Comparison of ENCODE assay signal across 13 cellular contexts in the genomic region with DNA sequence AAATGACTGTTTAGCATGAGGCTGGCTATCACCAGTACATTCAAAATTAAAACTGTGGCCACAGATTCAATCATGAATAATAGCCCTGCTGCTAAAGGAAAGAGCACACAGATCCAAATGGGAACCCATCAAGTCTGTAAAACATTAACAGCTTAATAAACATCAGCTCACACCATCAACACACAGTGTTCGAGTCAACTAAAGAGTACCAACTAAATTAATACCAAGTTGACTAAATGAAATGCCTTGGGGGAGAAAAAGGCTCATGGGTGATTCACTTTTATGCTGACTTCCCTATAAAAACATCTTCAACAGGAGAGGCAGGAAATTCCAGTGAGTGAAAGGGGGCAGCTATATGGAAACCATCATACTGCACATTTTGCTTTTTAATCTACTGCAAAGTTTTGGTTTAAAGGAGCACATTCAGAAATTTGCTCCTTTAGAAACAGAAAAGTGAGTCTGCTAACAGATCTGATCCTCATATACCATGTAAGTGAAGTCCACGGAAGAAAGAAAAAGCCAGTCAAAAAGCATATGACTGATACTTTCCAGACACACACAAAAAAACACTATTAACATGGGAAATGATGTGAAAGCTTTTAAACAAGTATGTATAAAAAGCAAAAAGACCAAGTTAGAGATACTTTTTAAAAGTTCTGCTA. TPM values are rescaled to one million over a fixed set of nuclear protein-coding genes. Genes with fewer than 3 reads are reported as not detected.
DNase-seq lines count a peak whose midpoint lies in the region; ATAC-seq and TF ChIP-seq lines count a peak whose summit lies in the region.
"Had no signal": no experiment of that assay in that cellular context is flagged by ENCODE, and none has a peak within 500 bp of the region (broad histone marks: within the 10 kb centered on the region; RNA-seq: fewer than 3 reads in every experiment).

No MANE protein-coding gene starts in this region.

- no peak for TF ChIP-seq POLR2A in stomach (IDR thresholded peaks at IDR 0.05)
- TF ChIP-seq POLR2A in esophagus muscularis mucosa (IDR thresholded peaks at IDR 0.05; ENCODE audit: low read depth), result no peak

- H3K4me1 ChIP-seq in endodermal cell (ENCODE audit: control insufficient read depth, insufficient read depth, low read length) (peaks cover 27% of the 10 kb centered on the region), mesodermal cell (ENCODE audit: control insufficient read depth, insufficient read depth, low read length, poor library complexity, severe bottlenecking) (peaks cover 33% of the 10 kb centered on the region), stomach (peaks cover 11 to 69% (median 44%) of the 10 kb centered on the region in 4 donors), esophagus muscularis mucosa (peaks cover 3 to 37% (median 24%) of the 10 kb centered on the region in 4 donors)

- H3K4me3 ChIP-seq in BJ (ENCODE audit: low read depth, low read length) (no peak overlapping the region), endodermal cell (ENCODE audit: low read length) (peak overlapping the region; percentile 6), mesodermal cell (ENCODE audit: extremely low read depth, insufficient read depth, low read length, poor library complexity, severe bottlenecking) (no peak overlapping the region), stomach (no peak overlapping the region), esophagus muscularis mucosa (no peak overlapping the region)

- H3K9me3 ChIP-seq in endodermal cell (ENCODE audit: control insufficient read depth, low read length), result peaks cover 22% of the 10 kb centered on the region
- peaks cover 7% of the 10 kb centered on the region for H3K9me3 ChIP-seq in mesodermal cell (ENCODE audit: control insufficient read depth, low read length)
- no peaks in the 10 kb centered on the region for H3K9me3 ChIP-seq in stomach
- H3K9me3 ChIP-seq in esophagus muscularis mucosa, result no peaks in the 10 kb centered on the region

- DNase-seq in BJ (ENCODE audit: low read depth), result peak; percentile 29
- DNase-seq in NCI-H526 treated with DMSO at 0.1 percent for 48 hours (lab: John Stamatoyannopoulos, UW), result peak; percentile 45
- DNase-seq in endodermal cell, result no peak
- no peak for DNase-seq in activated naive CD4-positive, alpha-beta T cell treated with anti-CD3 and anti-CD28 coated beads, Interleukin-2, amount 50 U/mL, for 72 hours (ENCODE audit: low spot score in 2 of 2)
- no peak for DNase-seq in stomach
- DNase-seq in esophagus muscularis mucosa (ENCODE audit: extremely low spot score), result no peak
- DNase-seq: activated naive CD8-positive, alpha-beta T cell treated with anti-CD3 and anti-CD28 coated beads for 36 hours; NCI-H1092; NCI-H524 treated with DMSO at 0.1 percent for 48 hours; substantia nigra had no signal

- CTCF ChIA-PET in BJ (lab: Yijun Ruan, JAX), result interaction anchor here (0.6 to 1.6 kb wide), 3 partner anchors 12 to 1838 kb away, joined by 3 to 6 read pairs (median 3); no protein-coding TSS in a partner anchor

- no peak overlapping the region for H3K27ac Mint-ChIP-seq in endodermal cell
- no peak overlapping the region for H3K27ac Mint-ChIP-seq in activated naive CD4-positive, alpha-beta T cell treated with anti-CD3 and anti-CD28 coated beads, Interleukin-2, amount 50 U/mL, for 72 hours
- H3K27ac Mint-ChIP-seq: activated naive CD8-positive, alpha-beta T cell treated with anti-CD3 and anti-CD28 coated beads for 36 hours had no signal

- no peak overlapping the region for H3K27ac ChIP-seq in endodermal cell (ENCODE audit: low read depth, low read length)
- H3K27ac ChIP-seq in mesodermal cell (ENCODE audit: low read depth, low read length, severe bottlenecking), result peak overlapping the region; percentile 59
- peak overlapping the region in 2 of 5 donors; percentile 20 to 24 for H3K27ac ChIP-seq in stomach
- H3K27ac ChIP-seq in esophagus muscularis mucosa (replicated peaks in 1 of 4), result no peak overlapping the region
- H3K27ac ChIP-seq: C4-2B had no signal

- intact Hi-C loops in stomach (cut with DNase I; ENCODE audit: low total_unique reads), result no loop called here
- intact Hi-C loops in esophagus muscularis mucosa (cut with DNase I), result no loop called here

- H3K4me1 Mint-ChIP-seq in endodermal cell, result peaks cover 59% of the 10 kb centered on the region
- H3K4me1 Mint-ChIP-seq: activated naive CD8-positive, alpha-beta T cell treated with anti-CD3 and anti-CD28 coated beads for 36 hours had no signal

- peak overlapping the region; percentile 18 for H3K4me3 Mint-ChIP-seq in endodermal cell
- H3K4me3 Mint-ChIP-seq: activated naive CD8-positive, alpha-beta T cell treated with anti-CD3 and anti-CD28 coated beads for 36 hours had no signal

- 90% methylated on average over 2 of the region's 2 CpGs; no CpG with 5 or more reads in 1 of the 2 experiments for WGBS in endodermal cell (ENCODE audit: insufficient coverage in 1 of 2, insufficient read length in 1 of 2), 2 experiments
- no CpG with 5 or more reads among the region's 2 CpGs for WGBS in mesodermal cell (ENCODE audit: insufficient coverage in 2 of 2), 2 experiments
- WGBS in stomach, 5 donors, result 30 to 43% (median 33%) methylated on average over 2 of the region's 2 CpGs
- 56% methylated on average over 2 of the region's 2 CpGs for WGBS in esophagus muscularis mucosa

- TF ChIP-seq CTCF in BJ (IDR thresholded peaks at IDR 0.05; ENCODE audit: insufficient read depth, low read depth, low read length), result no peak
- no peak for TF ChIP-seq CTCF in endodermal cell (conservative IDR thresholded peaks at IDR 0.05)
- no peak for TF ChIP-seq CTCF in stomach (IDR thresholded peaks at IDR 0.05)
- TF ChIP-seq CTCF in esophagus muscularis mucosa (IDR thresholded peaks at IDR 0.05), result no peak

- H3K9me3 Mint-ChIP-seq in endodermal cell, result peaks cover 19% of the 10 kb centered on the region
- no peaks in the 10 kb centered on the region for H3K9me3 Mint-ChIP-seq in activated naive CD4-positive, alpha-beta T cell treated with anti-CD3 and anti-CD28 coated beads, Interleukin-2, amount 50 U/mL, for 72 hours

- H3K27me3 ChIP-seq in BJ (ENCODE audit: control insufficient read depth, insufficient read depth, low read length) (no peaks in the 10 kb centered on the region), endodermal cell (ENCODE audit: control insufficient read depth, insufficient read depth, low read length, poor library complexity, severe bottlenecking) (no peaks in the 10 kb centered on the region), stomach (no peaks in the 10 kb centered on the region), esophagus muscularis mucosa (no peaks in the 10 kb centered on the region)

- no peak overlapping the region for H3K9ac ChIP-seq in endodermal cell (ENCODE audit: extremely low read depth, low read length, poor library complexity, severe bottlenecking)

- H3K36me3 Mint-ChIP-seq in endodermal cell (ENCODE audit: low read depth), result peaks cover 26% of the 10 kb centered on the region
- H3K36me3 Mint-ChIP-seq in activated naive CD4-positive, alpha-beta T cell treated with anti-CD3 and anti-CD28 coated beads, Interleukin-2, amount 50 U/mL, for 72 hours, result no peaks in the 10 kb centered on the region
- H3K36me3 Mint-ChIP-seq: activated naive CD8-positive, alpha-beta T cell treated with anti-CD3 and anti-CD28 coated beads for 36 hours had no signal

- POLR2A ChIA-PET in BJ (lab: Charles Lee), result no interaction called here

- TF ChIP-seq EP300 in stomach (IDR thresholded peaks at IDR 0.05) (no peak), esophagus muscularis mucosa (IDR thresholded peaks at IDR 0.05) (no peak)

- no peaks in the 10 kb centered on the region for H3K27me3 Mint-ChIP-seq in endodermal cell (ENCODE audit: insufficient read depth)

- no peaks in the 10 kb centered on the region for H3K36me3 ChIP-seq in BJ (ENCODE audit: control insufficient read depth, insufficient read depth, low read length)
- H3K36me3 ChIP-seq in endodermal cell (ENCODE audit: control insufficient read depth, insufficient read depth, low read length), result peaks cover 15% of the 10 kb centered on the region
- peaks cover 22% of the 10 kb centered on the region for H3K36me3 ChIP-seq in mesodermal cell (ENCODE audit: control insufficient read depth, insufficient read depth, low read length)
- H3K36me3 ChIP-seq in stomach, result no peaks in the 10 kb centered on the region
- H3K36me3 ChIP-seq in esophagus muscularis mucosa, result no peaks in the 10 kb centered on the region

- ATAC-seq in activated naive CD4-positive, alpha-beta T cell treated with anti-CD3 and anti-CD28 coated beads, Interleukin-2, amount 50 U/mL, for 72 hours, result no peak
- ATAC-seq in GM21737 (IDR thresholded peaks at IDR 0.05; ENCODE audit: unreplicated experiment), result no peak

RNA-seq across cellular contexts. Expression of gene LGR4, which starts 16.3 kb away (rescaled TPM):
- polyA plus RNA-seq in BJ (2011; rRNA removed) (7.6 and 12.5 TPM in 2 replicates), stomach (1 to 10 TPM; 5.6 to 7.6 (median 6.6) TPM)
- 21.3 and 25.3 TPM in 2 replicates for polyA minus RNA-seq in BJ (2011; rRNA and poly(A)+ RNA removed)
- total RNA-seq in endodermal cell (10 to 100 TPM; 73.7 to 75.6 TPM), stomach (100 to 1,000 TPM in 1 of 5 donors, 10 to 100 TPM in 4; 29.2 to 236 (median 57.9) TPM), esophagus muscularis mucosa (10 to 100 TPM; 24.9 to 37.6 (median 27.6) TPM)
- polyA plus RNA-seq in endodermal cell (2013, experiment 1 of 2), result 58.3 TPM
- polyA plus RNA-seq in endodermal cell (2013, experiment 2 of 2), result 53.9 TPM
- 63.1 TPM for polyA plus RNA-seq in mesodermal cell (2013, experiment 1 of 2)
- 73.3 TPM for polyA plus RNA-seq in mesodermal cell (2013, experiment 2 of 2)
- total RNA-seq in activated naive CD4-positive, alpha-beta T cell treated with anti-CD3 and anti-CD28 coated beads, Interleukin-2, amount 50 U/mL, for 72 hours, result under 1 TPM; 0.08 to 0.27 TPM

RNA-seq across cellular contexts. Expression of gene LIN7C, which starts 50.3 kb away (rescaled TPM):
- polyA plus RNA-seq in BJ (2011; rRNA removed) (5.8 and 13.2 TPM in 2 replicates), stomach (1 to 10 TPM; 7.2 to 9.0 (median 7.8) TPM)
- 8.4 and 8.8 TPM in 2 replicates for polyA minus RNA-seq in BJ (2011; rRNA and poly(A)+ RNA removed)
- total RNA-seq in endodermal cell (10 to 100 TPM; 28.3 to 39.6 TPM), stomach (100 to 1,000 TPM in 1 of 5 donors, 10 to 100 TPM in 4; 12.7 to 106 (median 29.9) TPM), esophagus muscularis mucosa (10 to 100 TPM; 33.2 to 46.3 (median 44.0) TPM)
- 18.2 TPM for polyA plus RNA-seq in endodermal cell (2013, experiment 1 of 2)
- polyA plus RNA-seq in endodermal cell (2013, experiment 2 of 2), result 18.9 TPM
- 16.5 TPM for polyA plus RNA-seq in mesodermal cell (2013, experiment 1 of 2)
- polyA plus RNA-seq in mesodermal cell (2013, experiment 2 of 2), result 17.8 TPM
- 10 to 100 TPM; 20.4 to 22.2 TPM for total RNA-seq in activated naive CD4-positive, alpha-beta T cell treated with anti-CD3 and anti-CD28 coated beads, Interleukin-2, amount 50 U/mL, for 72 hours

Comparison
In these comparisons a context has a peak if more than half of its experiments do, and no peak if none do; other contexts are left out.
1. DNase-seq: peak in BJ (single experiment) and NCI-H526 treated with DMSO at 0.1 percent for 48 hours (single experiment); none in endodermal cell (single experiment), activated naive CD4-positive, alpha-beta T cell treated with anti-CD3 and anti-CD28 coated beads, Interleukin-2, amount 50 U/mL, for 72 hours (0 of 2), stomach (single experiment) and esophagus muscularis mucosa (single experiment).
2. RNA of gene LGR4, which starts 16.3 kb away (total RNA-seq): 73.7 to 75.6 TPM in endodermal cell, 29.2 to 236 TPM in stomach and 24.9 to 37.6 TPM in esophagus muscularis mucosa; 0.08 to 0.27 TPM in activated naive CD4-positive, alpha-beta T cell treated with anti-CD3 and anti-CD28 coated beads, Interleukin-2, amount 50 U/mL, for 72 hours; every median in the first group is over 10 times any median in the second.